ENCODE assay signal across 30 cellular contexts in genomic region chr3:151428386-151428785, GRCh38. TPM values are rescaled to one million over a fixed set of nuclear protein-coding genes. Genes with fewer than 3 reads are reported as not detected.
"Had no signal": no experiment of that assay in that cellular context is flagged by ENCODE, and none has a peak within 500 bp of the region (broad histone marks: within the 10 kb centered on the region; RNA-seq: fewer than 3 reads in every experiment).

No MANE protein-coding gene starts in this region.

- H3K9me3 ChIP-seq: left ventricle myocardium inferior, pancreas, prostate gland, sigmoid colon, stomach, testis, thyroid gland, transverse colon, upper lobe of left lung, vagina had no signal

- H3K4me2 ChIP-seq: smooth muscle cell had no signal

- H3K27ac Mint-ChIP-seq: mesothelial cell of epicardium; nephron; stimulated activated naive B cell treated with anti-CD40 and anti-IgM and Interleukin-4, amounts not matched to agents 10 μg/mL and 1 μg/mL and 100 μg/mL, for 72 hours had no signal

- H3K36me3 ChIP-seq: left ventricle myocardium inferior, pancreas, prostate gland, sigmoid colon, stomach, thyroid gland, transverse colon, upper lobe of left lung, vagina had no signal

- DNase-seq: islet precursor cell; left ventricle myocardium inferior; mesendoderm; naive thymus-derived CD8-positive, alpha-beta T cell; nucleus accumbens; pancreas; posterior cingulate gyrus; retina; right cardiac atrium; sigmoid colon; stimulated activated CD4-positive, alpha-beta T cell treated with anti-CD3 and anti-CD28 coated beads, Interleukin-12 subunit alpha, Interleukin-12 subunit beta, amount 100 ng/mL, for 4 hours; stimulated activated CD4-positive, alpha-beta T cell treated with anti-CD3 and anti-CD28 coated beads, Interleukin-15, amount 100 ng/mL, for 24 hours; stimulated activated CD4-positive, alpha-beta T cell treated with anti-CD3 and anti-CD28 coated beads, Interleukin-2, amount 100 ng/mL, for 24 hours; stimulated activated CD4-positive, alpha-beta T cell treated with anti-CD3 and anti-CD28 coated beads, Interleukin-4, amount 100 ng/mL, for 1 hour; stimulated activated naive B cell treated with anti-CD40 and anti-IgM and Interleukin-4, amounts not matched to agents 10 μg/mL and 1 μg/mL and 100 μg/mL, for 72 hours; stimulated activated naive CD8-positive, alpha-beta T cell treated with anti-CD3 and anti-CD28 coated beads, Interleukin-15, Interleukin-2, amounts not matched to agents 100 U/mL and 50 U/mL, for 24 hours; stomach; testis; thyroid gland; transverse colon had no signal

- H3K27me3 Mint-ChIP-seq: stimulated activated naive B cell treated with anti-CD40 and anti-IgM and Interleukin-4, amounts not matched to agents 10 μg/mL and 1 μg/mL and 100 μg/mL, for 72 hours had no signal

- H3K9me3 Mint-ChIP-seq: neural crest cell; stimulated activated naive B cell treated with anti-CD40 and anti-IgM and Interleukin-4, amounts not matched to agents 10 μg/mL and 1 μg/mL and 100 μg/mL, for 72 hours had no signal

- H3K27ac ChIP-seq: left ventricle myocardium inferior, pancreas, prostate gland, sigmoid colon, stomach, testis, thyroid gland, transverse colon, upper lobe of left lung, vagina had no signal

- H3K4me1 ChIP-seq: left ventricle myocardium inferior, pancreas, prostate gland, sigmoid colon, stomach, testis, thyroid gland, transverse colon, upper lobe of left lung, vagina had no signal

- H3K4me1 Mint-ChIP-seq: nephron had no signal

- H3K4me3 ChIP-seq: left ventricle myocardium inferior, lung, pancreas, prostate gland, sigmoid colon, smooth muscle cell, stomach, testis, thyroid gland, transverse colon, upper lobe of left lung, vagina had no signal

- H3K27me3 ChIP-seq: pancreas, sigmoid colon, stomach, testis, thyroid gland, transverse colon, upper lobe of left lung, vagina had no signal

- H3K4me3 Mint-ChIP-seq: mesothelial cell of epicardium; naive thymus-derived CD8-positive, alpha-beta T cell; nephron; neural crest cell; stimulated activated naive B cell treated with anti-CD40 and anti-IgM and Interleukin-4, amounts not matched to agents 10 μg/mL and 1 μg/mL and 100 μg/mL, for 72 hours had no signal

RNA-seq across cellular contexts. Expression of gene IGSF10, which starts 32.5 kb away (rescaled TPM):
- total RNA-seq: naive thymus-derived CD8-positive, alpha-beta T cell; neural crest cell had no signal
- polyA plus RNA-seq: naive thymus-derived CD8-positive, alpha-beta T cell; smooth muscle cell had no signal

RNA-seq across cellular contexts. Expression of gene P2RY12, which starts 43.8 kb away (rescaled TPM):
- total RNA-seq: kidney epithelial cell; mesothelial cell of epicardium; naive thymus-derived CD8-positive, alpha-beta T cell; neural crest cell; osteoblast; smooth muscle cell; testis had no signal
- polyA plus RNA-seq: naive thymus-derived CD8-positive, alpha-beta T cell; smooth muscle cell had no signal
